Comparison of ENCODE assay signal across 8 cellular contexts in genomic region chr11:68471360-68472340, GRCh38. TPM values are rescaled to one million over a fixed set of nuclear protein-coding genes. Genes with fewer than 3 reads are reported as not detected.
DNase-seq lines count a peak whose midpoint lies in the region; ATAC-seq and TF ChIP-seq lines count a peak whose summit lies in the region.

No MANE protein-coding gene starts in this region.

- H3K4me3 Mint-ChIP-seq in T-helper 17 cell: peak overlapping the region; percentile 89
- peak overlapping the region; percentile 78 for H3K4me3 Mint-ChIP-seq in central memory CD8-positive, alpha-beta T cell

- no peaks in the 10 kb centered on the region for H3K9me3 Mint-ChIP-seq in central memory CD8-positive, alpha-beta T cell

- no peaks in the 10 kb centered on the region for H3K27me3 Mint-ChIP-seq in T-helper 17 cell
- H3K27me3 Mint-ChIP-seq in central memory CD8-positive, alpha-beta T cell: no peaks in the 10 kb centered on the region

- H3K36me3 Mint-ChIP-seq in T-helper 17 cell (ENCODE audit: low read depth): peaks cover 5% of the 10 kb centered on the region
- H3K36me3 Mint-ChIP-seq in central memory CD8-positive, alpha-beta T cell (ENCODE audit: insufficient read depth): peaks cover 22% of the 10 kb centered on the region

- DNase-seq in GM20000 (ENCODE audit: low spot score) (peak; percentile 62), T-helper 17 cell (peak in 1 of 3 donors; percentile 32), COR-L47 (lab: John Stamatoyannopoulos, UW) (no peak), inferior parietal cortex (ENCODE audit: extremely low spot score) (no peak)
- DNase-seq in central memory CD8-positive, alpha-beta T cell (ENCODE audit: low spot score in 2 of 2): peak in 1 of 2 donors; percentile 27
- peak; percentile 71 for DNase-seq in stimulated activated CD4-positive, alpha-beta T cell treated with anti-CD3 and anti-CD28 coated beads, Interleukin-15, amount 100 ng/mL, for 24 hours

- peak overlapping the region; percentile 74 for H3K27ac Mint-ChIP-seq in T-helper 17 cell
- peak overlapping the region; percentile 88 for H3K27ac Mint-ChIP-seq in central memory CD8-positive, alpha-beta T cell (ENCODE audit: low read depth)

- peak; percentile 82 for ATAC-seq in T-helper 17 cell
- ATAC-seq in central memory CD8-positive, alpha-beta T cell (replicated peaks; ENCODE audit: extremely low read depth, poor library complexity, severe bottlenecking): peak; percentile 83
- no peak for ATAC-seq in GM18861 (IDR thresholded peaks at IDR 0.05; ENCODE audit: unreplicated experiment)
- ATAC-seq in GM19324 (IDR thresholded peaks at IDR 0.05; ENCODE audit: low FRiP score, unreplicated experiment): no peak

- peaks cover 67% of the 10 kb centered on the region for H3K4me1 Mint-ChIP-seq in T-helper 17 cell
- peaks cover 78% of the 10 kb centered on the region for H3K4me1 Mint-ChIP-seq in central memory CD8-positive, alpha-beta T cell

- no peaks in the 10 kb centered on the region for H3K9me3 ChIP-seq in T-helper 17 cell (ENCODE audit: control insufficient read depth, low read length, poor library complexity, severe bottlenecking)

- no peak for TF ChIP-seq CTCF in GM20000 (IDR thresholded peaks at IDR 0.05; ENCODE audit: extremely low read depth, missing control alignments)

RNA-seq across cellular contexts. Expression of gene PPP6R3, which starts 11.1 kb away (rescaled TPM):
- 100 to 1,000 TPM; 134 to 136 TPM for total RNA-seq in T-helper 17 cell

Comparison
In these comparisons a context has a peak if more than half of its experiments do, and no peak if none do; other contexts are left out.
1. DNase-seq: peak in GM20000 (single experiment) and stimulated activated CD4-positive, alpha-beta T cell treated with anti-CD3 and anti-CD28 coated beads, Interleukin-15, amount 100 ng/mL, for 24 hours (single experiment); none in COR-L47 (single experiment) and inferior parietal cortex (single experiment).
2. ATAC-seq: peak in T-helper 17 cell (single experiment) and central memory CD8-positive, alpha-beta T cell (single experiment); none in GM18861 (single experiment) and GM19324 (single experiment).